1 cellular context compared by ENCODE assay signal in the genomic region with DNA sequence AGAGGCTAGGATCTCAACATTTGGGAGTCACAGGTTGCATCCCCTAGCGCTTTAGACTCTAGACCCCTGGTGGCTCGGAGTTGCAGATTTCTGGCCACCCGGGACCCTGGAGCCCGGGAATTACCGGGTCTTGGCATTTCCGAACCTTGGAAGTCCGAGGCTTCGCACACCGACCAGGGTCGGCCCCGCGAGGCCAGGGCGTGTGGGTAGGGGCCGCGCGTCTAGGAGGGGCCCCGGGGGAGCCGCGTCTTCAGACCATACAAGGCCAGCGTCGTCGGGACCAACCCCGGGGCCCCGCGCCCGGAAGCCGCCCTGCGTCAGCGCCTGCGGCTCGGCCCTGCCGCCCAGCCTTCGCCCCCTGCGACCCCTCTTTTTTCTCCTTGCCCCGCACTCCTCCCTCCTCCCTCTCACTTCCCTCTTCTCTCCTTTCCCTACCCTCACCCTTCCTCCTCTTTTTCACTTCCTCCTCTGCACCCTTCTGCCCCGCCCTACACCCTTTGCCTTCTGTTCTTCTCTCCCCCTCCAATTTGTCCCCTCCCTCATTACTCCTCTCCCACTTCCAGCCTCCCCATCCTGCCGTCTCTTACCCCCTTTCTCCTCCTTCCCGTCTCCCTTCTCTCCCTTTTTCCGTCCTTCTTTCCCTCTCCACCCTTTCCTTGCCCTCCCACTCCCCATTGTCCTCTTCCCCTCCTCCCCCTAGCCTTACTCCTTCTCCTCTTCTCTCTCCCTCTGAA.
A peak's percentile ranks its signal among the peaks of the same experiment; 100 is the strongest.
TF ChIP-seq lines count a peak whose summit lies in the region.

No MANE protein-coding gene starts in this region.

TF ChIP-seq in K562, 482 proteins besides CTCF, POLR2A, EP300 and RAD21 (continued from another document and continues in another):
- TF ChIP-seq, protein P1, sequence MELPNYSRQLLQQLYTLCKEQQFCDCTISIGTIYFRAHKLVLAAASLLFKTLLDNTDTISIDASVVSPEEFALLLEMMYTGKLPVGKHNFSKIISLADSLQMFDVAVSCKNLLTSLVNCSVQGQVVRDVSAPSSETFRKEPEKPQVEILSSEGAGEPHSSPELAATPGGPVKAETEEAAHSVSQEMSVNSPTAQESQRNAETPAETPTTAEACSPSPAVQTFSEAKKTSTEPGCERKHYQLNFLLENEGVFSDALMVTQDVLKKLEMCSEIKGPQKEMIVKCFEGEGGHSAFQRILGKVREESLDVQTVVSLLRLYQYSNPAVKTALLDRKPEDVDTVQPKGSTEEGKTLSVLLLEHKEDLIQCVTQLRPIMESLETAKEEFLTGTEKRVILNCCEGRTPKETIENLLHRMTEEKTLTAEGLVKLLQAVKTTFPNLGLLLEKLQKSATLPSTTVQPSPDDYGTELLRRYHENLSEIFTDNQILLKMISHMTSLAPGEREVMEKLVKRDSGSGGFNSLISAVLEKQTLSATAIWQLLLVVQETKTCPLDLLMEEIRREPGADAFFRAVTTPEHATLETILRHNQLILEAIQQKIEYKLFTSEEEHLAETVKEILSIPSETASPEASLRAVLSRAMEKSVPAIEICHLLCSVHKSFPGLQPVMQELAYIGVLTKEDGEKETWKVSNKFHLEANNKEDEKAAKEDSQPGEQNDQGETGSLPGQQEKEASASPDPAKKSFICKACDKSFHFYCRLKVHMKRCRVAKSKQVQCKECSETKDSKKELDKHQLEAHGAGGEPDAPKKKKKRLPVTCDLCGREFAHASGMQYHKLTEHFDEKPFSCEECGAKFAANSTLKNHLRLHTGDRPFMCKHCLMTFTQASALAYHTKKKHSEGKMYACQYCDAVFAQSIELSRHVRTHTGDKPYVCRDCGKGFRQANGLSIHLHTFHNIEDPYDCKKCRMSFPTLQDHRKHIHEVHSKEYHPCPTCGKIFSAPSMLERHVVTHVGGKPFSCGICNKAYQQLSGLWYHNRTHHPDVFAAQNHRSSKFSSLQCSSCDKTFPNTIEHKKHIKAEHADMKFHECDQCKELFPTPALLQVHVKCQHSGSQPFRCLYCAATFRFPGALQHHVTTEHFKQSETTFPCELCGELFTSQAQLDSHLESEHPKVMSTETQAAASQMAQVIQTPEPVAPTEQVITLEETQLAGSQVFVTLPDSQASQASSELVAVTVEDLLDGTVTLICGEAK (IDR thresholded peaks at IDR 0.05): peak; percentile 72
- TF ChIP-seq, protein P1 (CRISPR knock-in tag; IDR thresholded peaks at IDR 0.05): no peak
- TF ChIP-seq KLF10 (CRISPR knock-in tag; IDR thresholded peaks at IDR 0.05): no peak
- peak; percentile 61 for TF ChIP-seq PHF20 (IDR thresholded peaks at IDR 0.05; ENCODE audit: partially characterized antibody)
- TF ChIP-seq, protein P2, sequence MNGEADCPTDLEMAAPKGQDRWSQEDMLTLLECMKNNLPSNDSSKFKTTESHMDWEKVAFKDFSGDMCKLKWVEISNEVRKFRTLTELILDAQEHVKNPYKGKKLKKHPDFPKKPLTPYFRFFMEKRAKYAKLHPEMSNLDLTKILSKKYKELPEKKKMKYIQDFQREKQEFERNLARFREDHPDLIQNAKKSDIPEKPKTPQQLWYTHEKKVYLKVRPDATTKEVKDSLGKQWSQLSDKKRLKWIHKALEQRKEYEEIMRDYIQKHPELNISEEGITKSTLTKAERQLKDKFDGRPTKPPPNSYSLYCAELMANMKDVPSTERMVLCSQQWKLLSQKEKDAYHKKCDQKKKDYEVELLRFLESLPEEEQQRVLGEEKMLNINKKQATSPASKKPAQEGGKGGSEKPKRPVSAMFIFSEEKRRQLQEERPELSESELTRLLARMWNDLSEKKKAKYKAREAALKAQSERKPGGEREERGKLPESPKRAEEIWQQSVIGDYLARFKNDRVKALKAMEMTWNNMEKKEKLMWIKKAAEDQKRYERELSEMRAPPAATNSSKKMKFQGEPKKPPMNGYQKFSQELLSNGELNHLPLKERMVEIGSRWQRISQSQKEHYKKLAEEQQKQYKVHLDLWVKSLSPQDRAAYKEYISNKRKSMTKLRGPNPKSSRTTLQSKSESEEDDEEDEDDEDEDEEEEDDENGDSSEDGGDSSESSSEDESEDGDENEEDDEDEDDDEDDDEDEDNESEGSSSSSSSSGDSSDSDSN (IDR thresholded peaks at IDR 0.05; ENCODE audit: borderline replicate concordance in 1 of 2, low read depth in 2 of 2, low read length in 2 of 2): 0 out of 4 replicates have a peak, but pooled peaks of 1 of the 2 experiments have one; percentile 51
- TF ChIP-seq, protein P3, sequence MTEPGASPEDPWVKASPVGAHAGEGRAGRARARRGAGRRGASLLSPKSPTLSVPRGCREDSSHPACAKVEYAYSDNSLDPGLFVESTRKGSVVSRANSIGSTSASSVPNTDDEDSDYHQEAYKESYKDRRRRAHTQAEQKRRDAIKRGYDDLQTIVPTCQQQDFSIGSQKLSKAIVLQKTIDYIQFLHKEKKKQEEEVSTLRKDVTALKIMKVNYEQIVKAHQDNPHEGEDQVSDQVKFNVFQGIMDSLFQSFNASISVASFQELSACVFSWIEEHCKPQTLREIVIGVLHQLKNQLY (CRISPR knock-in tag; conservative IDR thresholded peaks at IDR 0.05): 0 out of 4 replicates have a peak, but pooled peaks of 1 of the 2 experiments have one; percentile 37
- TF ChIP-seq, protein P4, sequence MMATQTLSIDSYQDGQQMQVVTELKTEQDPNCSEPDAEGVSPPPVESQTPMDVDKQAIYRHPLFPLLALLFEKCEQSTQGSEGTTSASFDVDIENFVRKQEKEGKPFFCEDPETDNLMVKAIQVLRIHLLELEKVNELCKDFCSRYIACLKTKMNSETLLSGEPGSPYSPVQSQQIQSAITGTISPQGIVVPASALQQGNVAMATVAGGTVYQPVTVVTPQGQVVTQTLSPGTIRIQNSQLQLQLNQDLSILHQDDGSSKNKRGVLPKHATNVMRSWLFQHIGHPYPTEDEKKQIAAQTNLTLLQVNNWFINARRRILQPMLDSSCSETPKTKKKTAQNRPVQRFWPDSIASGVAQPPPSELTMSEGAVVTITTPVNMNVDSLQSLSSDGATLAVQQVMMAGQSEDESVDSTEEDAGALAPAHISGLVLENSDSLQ (IDR thresholded peaks at IDR 0.05): 0 out of 2 replicates have a peak, but pooled peaks have one; percentile 12
- peak; percentile 71 for TF ChIP-seq SUPT5H (IDR thresholded peaks at IDR 0.05)
- TF ChIP-seq BDP1 (IDR thresholded peaks at IDR 0.05; ENCODE audit: insufficient read depth, insufficient read length): no peak
- no peak for TF ChIP-seq MYC (IDR thresholded peaks at IDR 0.05; ENCODE audit: low read depth, low read length)
- no peak for TF ChIP-seq MYC (CRISPR knock-in tag; IDR thresholded peaks at IDR 0.05; ENCODE audit: borderline replicate concordance, low read depth)
- no peak for TF ChIP-seq GATA2 (CRISPR knock-in tag; IDR thresholded peaks at IDR 0.05)
- TF ChIP-seq MAZ (CRISPR knock-in tag; conservative IDR thresholded peaks at IDR 0.05 in 1 of 2, IDR thresholded peaks at IDR 0.05 in 1 of 2): peak; percentile 75
- TF ChIP-seq ZNF830 (CRISPR knock-in tag; IDR thresholded peaks at IDR 0.05): no peak
- peak; percentile 59 for TF ChIP-seq HNRNPK (IDR thresholded peaks at IDR 0.05; ENCODE audit: low read depth, low read length, poor library complexity, severe bottlenecking)
- TF ChIP-seq, protein P5, sequence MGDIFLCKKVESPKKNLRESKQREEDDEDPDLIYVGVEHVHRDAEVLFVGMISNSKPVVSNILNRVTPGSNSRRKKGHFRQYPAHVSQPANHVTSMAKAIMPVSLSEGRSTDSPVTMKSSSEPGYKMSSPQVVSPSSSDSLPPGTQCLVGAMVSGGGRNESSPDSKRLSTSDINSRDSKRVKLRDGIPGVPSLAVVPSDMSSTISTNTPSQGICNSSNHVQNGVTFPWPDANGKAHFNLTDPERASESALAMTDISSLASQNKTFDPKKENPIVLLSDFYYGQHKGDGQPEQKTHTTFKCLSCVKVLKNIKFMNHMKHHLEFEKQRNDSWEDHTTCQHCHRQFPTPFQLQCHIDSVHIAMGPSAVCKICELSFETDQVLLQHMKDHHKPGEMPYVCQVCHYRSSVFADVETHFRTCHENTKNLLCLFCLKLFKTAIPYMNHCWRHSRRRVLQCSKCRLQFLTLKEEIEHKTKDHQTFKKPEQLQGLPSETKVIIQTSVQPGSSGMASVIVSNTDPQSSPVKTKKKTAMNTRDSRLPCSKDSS (IDR thresholded peaks at IDR 0.05; ENCODE audit: low read depth, partially characterized antibody): peak; percentile 50
- no peak for TF ChIP-seq COPS2 (conservative IDR thresholded peaks at IDR 0.05)
- no peak for TF ChIP-seq CHD2 (IDR thresholded peaks at IDR 0.05; ENCODE audit: low read depth, low read length)
- TF ChIP-seq, protein P6, sequence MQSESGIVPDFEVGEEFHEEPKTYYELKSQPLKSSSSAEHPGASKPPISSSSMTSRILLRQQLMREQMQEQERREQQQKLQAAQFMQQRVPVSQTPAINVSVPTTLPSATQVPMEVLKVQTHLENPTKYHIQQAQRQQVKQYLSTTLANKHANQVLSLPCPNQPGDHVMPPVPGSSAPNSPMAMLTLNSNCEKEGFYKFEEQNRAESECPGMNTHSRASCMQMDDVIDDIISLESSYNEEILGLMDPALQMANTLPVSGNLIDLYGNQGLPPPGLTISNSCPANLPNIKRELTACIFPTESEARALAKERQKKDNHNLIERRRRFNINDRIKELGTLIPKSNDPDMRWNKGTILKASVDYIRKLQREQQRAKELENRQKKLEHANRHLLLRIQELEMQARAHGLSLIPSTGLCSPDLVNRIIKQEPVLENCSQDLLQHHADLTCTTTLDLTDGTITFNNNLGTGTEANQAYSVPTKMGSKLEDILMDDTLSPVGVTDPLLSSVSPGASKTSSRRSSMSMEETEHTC (IDR thresholded peaks at IDR 0.05): no peak
- TF ChIP-seq, protein P7, sequence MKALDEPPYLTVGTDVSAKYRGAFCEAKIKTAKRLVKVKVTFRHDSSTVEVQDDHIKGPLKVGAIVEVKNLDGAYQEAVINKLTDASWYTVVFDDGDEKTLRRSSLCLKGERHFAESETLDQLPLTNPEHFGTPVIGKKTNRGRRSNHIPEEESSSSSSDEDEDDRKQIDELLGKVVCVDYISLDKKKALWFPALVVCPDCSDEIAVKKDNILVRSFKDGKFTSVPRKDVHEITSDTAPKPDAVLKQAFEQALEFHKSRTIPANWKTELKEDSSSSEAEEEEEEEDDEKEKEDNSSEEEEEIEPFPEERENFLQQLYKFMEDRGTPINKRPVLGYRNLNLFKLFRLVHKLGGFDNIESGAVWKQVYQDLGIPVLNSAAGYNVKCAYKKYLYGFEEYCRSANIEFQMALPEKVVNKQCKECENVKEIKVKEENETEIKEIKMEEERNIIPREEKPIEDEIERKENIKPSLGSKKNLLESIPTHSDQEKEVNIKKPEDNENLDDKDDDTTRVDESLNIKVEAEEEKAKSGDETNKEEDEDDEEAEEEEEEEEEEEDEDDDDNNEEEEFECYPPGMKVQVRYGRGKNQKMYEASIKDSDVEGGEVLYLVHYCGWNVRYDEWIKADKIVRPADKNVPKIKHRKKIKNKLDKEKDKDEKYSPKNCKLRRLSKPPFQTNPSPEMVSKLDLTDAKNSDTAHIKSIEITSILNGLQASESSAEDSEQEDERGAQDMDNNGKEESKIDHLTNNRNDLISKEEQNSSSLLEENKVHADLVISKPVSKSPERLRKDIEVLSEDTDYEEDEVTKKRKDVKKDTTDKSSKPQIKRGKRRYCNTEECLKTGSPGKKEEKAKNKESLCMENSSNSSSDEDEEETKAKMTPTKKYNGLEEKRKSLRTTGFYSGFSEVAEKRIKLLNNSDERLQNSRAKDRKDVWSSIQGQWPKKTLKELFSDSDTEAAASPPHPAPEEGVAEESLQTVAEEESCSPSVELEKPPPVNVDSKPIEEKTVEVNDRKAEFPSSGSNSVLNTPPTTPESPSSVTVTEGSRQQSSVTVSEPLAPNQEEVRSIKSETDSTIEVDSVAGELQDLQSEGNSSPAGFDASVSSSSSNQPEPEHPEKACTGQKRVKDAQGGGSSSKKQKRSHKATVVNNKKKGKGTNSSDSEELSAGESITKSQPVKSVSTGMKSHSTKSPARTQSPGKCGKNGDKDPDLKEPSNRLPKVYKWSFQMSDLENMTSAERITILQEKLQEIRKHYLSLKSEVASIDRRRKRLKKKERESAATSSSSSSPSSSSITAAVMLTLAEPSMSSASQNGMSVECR (CRISPR knock-in tag; IDR thresholded peaks at IDR 0.05): no peak
- TF ChIP-seq SRF (CRISPR knock-in tag; IDR thresholded peaks at IDR 0.05): peak; percentile 52 to 88; a peak in 2 of 4 replicates
- TF ChIP-seq ETV1 (tag; conservative IDR thresholded peaks at IDR 0.05; ENCODE audit: low read depth): peak; percentile 28; the same call in 1 of the 2 replicates
- TF ChIP-seq KLF16 (IDR thresholded peaks at IDR 0.05): no peak
- no peak for TF ChIP-seq STAT5B (CRISPR knock-in tag; IDR thresholded peaks at IDR 0.05)
- TF ChIP-seq XRCC4 (IDR thresholded peaks at IDR 0.05; ENCODE audit: extremely low read depth, insufficient read depth, insufficient read length): no peak
- peak; percentile 52; the same call in 1 of the 2 replicates for TF ChIP-seq XRCC5 (IDR thresholded peaks at IDR 0.05; ENCODE audit: low read depth, low read length)
- TF ChIP-seq BCOR (IDR thresholded peaks at IDR 0.05): peak; percentile 73
- TF ChIP-seq ELF1 (tag; IDR thresholded peaks at IDR 0.05): peak; percentile 68
- peak; percentile 74 for TF ChIP-seq KDM5B (IDR thresholded peaks at IDR 0.05; ENCODE audit: insufficient replicate concordance, low read depth, low read length)
- no peak for TF ChIP-seq MXI1 (IDR thresholded peaks at IDR 0.05; ENCODE audit: low read depth, low read length)
